In genomic region chr12:25995906-25996305, GRCh38 we compare ENCODE assay signal across 21 cellular contexts. TPM values are rescaled to one million over a fixed set of nuclear protein-coding genes. Genes with fewer than 3 reads are reported as not detected.
DNase-seq lines count a peak whose midpoint lies in the region; ATAC-seq and TF ChIP-seq lines count a peak whose summit lies in the region.
"Had no signal": no experiment of that assay in that cellular context is flagged by ENCODE, and none has a peak within 500 bp of the region (broad histone marks: within the 10 kb centered on the region; RNA-seq: fewer than 3 reads in every experiment).

No MANE protein-coding gene starts in this region.

- no peak for TF ChIP-seq POLR2A in gastrocnemius medialis (IDR thresholded peaks at IDR 0.05)

- peaks cover 9% of the 10 kb centered on the region for H3K79me1 ChIP-seq in mesenchymal stem cell (replicated peaks; ENCODE audit: low read length, poor library complexity, severe bottlenecking)

- H3K14ac ChIP-seq in mesenchymal stem cell (ENCODE audit: low read length in 2 of 2) = no peak overlapping the region

- ATAC-seq in aorta (ENCODE audit: low FRiP score) = no peak
- ATAC-seq in gastrocnemius medialis = no peak
- ATAC-seq in HG03457 (IDR thresholded peaks at IDR 0.05; ENCODE audit: unreplicated experiment) = no peak
- ATAC-seq: activated CD8-positive, alpha-beta memory T cell treated with anti-CD3 and anti-CD28 coated beads, Interleukin-2, amount 10 ng/mL, durations not matched to agents 7 days and 5 days had no signal

- no peak overlapping the region for H3K4me2 ChIP-seq in mesenchymal stem cell (ENCODE audit: low read length, poor library complexity, severe bottlenecking)
- H3K4me2 ChIP-seq: hepatocyte had no signal

- no peak overlapping the region for H2AK5ac ChIP-seq in mesenchymal stem cell (ENCODE audit: low read length, severe bottlenecking)

- H3K27me3 ChIP-seq in HUES64 (ENCODE audit: insufficient read depth, low read length) (no peaks in the 10 kb centered on the region), mesenchymal stem cell (ENCODE audit: control insufficient read depth in 1 of 2, insufficient read depth in 1 of 2, low read length in 2 of 2) (no peaks in the 10 kb centered on the region), aorta (ENCODE audit: control insufficient read depth in 1 of 2, insufficient read depth in 2 of 2, low read length in 1 of 2) (no peaks in the 10 kb centered on the region), gastrocnemius medialis (no peaks in the 10 kb centered on the region)
- H3K27me3 ChIP-seq: esophagus squamous epithelium, hepatocyte, thyroid gland had no signal

- H3K23ac ChIP-seq in mesenchymal stem cell (ENCODE audit: low read length in 2 of 2) = no peak overlapping the region

- H3K9me3 ChIP-seq in HUES64 (ENCODE audit: insufficient read depth, low read depth, low read length) (no peaks in the 10 kb centered on the region), mesenchymal stem cell (ENCODE audit: control insufficient read depth, low read length) (no peaks in the 10 kb centered on the region), aorta (ENCODE audit: control insufficient read depth, low read length) (no peaks in the 10 kb centered on the region), gastrocnemius medialis (no peaks in the 10 kb centered on the region)
- H3K9me3 ChIP-seq: esophagus squamous epithelium, thyroid gland had no signal

- no peak overlapping the region for H2BK12ac ChIP-seq in mesenchymal stem cell (ENCODE audit: low read length in 2 of 2)

- peak; percentile 62 for DNase-seq in astrocyte of the hippocampus (ENCODE audit: low read depth, low spot score)
- DNase-seq in mesenchymal stem cell = peak; percentile 22
- no peak for DNase-seq in aorta
- DNase-seq in dermis blood vessel endothelial cell = no peak
- DNase-seq in gastrocnemius medialis = no peak
- DNase-seq: activated CD4-positive, CD25-positive, alpha-beta regulatory T cell; activated CD8-positive, alpha-beta memory T cell treated with anti-CD3 and anti-CD28 coated beads, Interleukin-2, amount 10 ng/mL, durations not matched to agents 7 days and 5 days; activated gamma-delta T cell treated with Interleukin-2 at 50 U/mL for 16 hours; DMS79; esophagus squamous epithelium; KBM-7; NCI-H1092 treated with DMSO at 0.1 percent for 48 hours; NCI-H2107; NCI-H69; nucleus accumbens; thyroid gland had no signal

- H3K9ac ChIP-seq in HUES64 (ENCODE audit: low read depth, low read length) (no peak overlapping the region), mesenchymal stem cell (ENCODE audit: low read length) (peak overlapping the region; percentile 87)

- H2BK15ac ChIP-seq in mesenchymal stem cell (ENCODE audit: low read depth, poor library complexity, severe bottlenecking) = no peak overlapping the region

- no peak overlapping the region for H2AFZ ChIP-seq in mesenchymal stem cell (ENCODE audit: low read depth, low read length)
- H2AFZ ChIP-seq: hepatocyte had no signal

- H3K27ac ChIP-seq in HUES64 (ENCODE audit: low read depth, low read length) (peak overlapping the region; percentile 74), mesenchymal stem cell (ENCODE audit: low read length, poor library complexity, severe bottlenecking) (no peak overlapping the region), aorta (ENCODE audit: low read depth in 1 of 2, low read length in 2 of 2) (peak overlapping the region; percentile 9 to 10), gastrocnemius medialis (no peak overlapping the region)
- H3K27ac ChIP-seq: C4-2B, hepatocyte, thyroid gland had no signal

- no peak overlapping the region for H2BK120ac ChIP-seq in mesenchymal stem cell (ENCODE audit: low read depth, low read length)

- in situ Hi-C loops in gastrocnemius medialis (cut with MboI; ENCODE audit: low sequenced_read_pairs in 4 of 4) = no loop called here

- WGBS in HUES64 = 88% methylated on average over 1 of the region's 2 CpGs
- no CpG with 5 or more reads among the region's 2 CpGs for WGBS in mesenchymal stem cell
- WGBS in aorta, 2 donors = 36 to 60% methylated on average over 2 of the region's 2 CpGs

- intact Hi-C loops in aorta (cut with DNase I) (no loop called here), gastrocnemius medialis (cut with DNase I; ENCODE audit: low total_unique reads) (no loop called here)

- no peak overlapping the region for H4K91ac ChIP-seq in mesenchymal stem cell (ENCODE audit: low read length)

- H3K4me3 ChIP-seq in HUES64 (ENCODE audit: low read length) (no peak overlapping the region), mesenchymal stem cell (ENCODE audit: insufficient read depth in 1 of 2, low read depth in 1 of 2, low read length in 2 of 2) (no peak overlapping the region), aorta (ENCODE audit: low read length in 2 of 2) (no peak overlapping the region), gastrocnemius medialis (no peak overlapping the region)
- H3K4me3 ChIP-seq: esophagus squamous epithelium, hepatocyte, skin epidermis, thyroid gland had no signal

- H3K4me1 ChIP-seq in HUES64 (ENCODE audit: insufficient read depth, low read length) (peaks cover 73% of the 10 kb centered on the region), mesenchymal stem cell (ENCODE audit: control insufficient read depth, insufficient read depth, low read depth, low read length) (peaks cover 8% of the 10 kb centered on the region), aorta (ENCODE audit: control insufficient read depth in 1 of 2, insufficient read depth in 2 of 2, low read length in 2 of 2) (peaks cover 2 to 3% of the 10 kb centered on the region in 2 donors), gastrocnemius medialis (peaks cover 57 to 59% of the 10 kb centered on the region in 2 donors)

- H3K18ac ChIP-seq in mesenchymal stem cell (ENCODE audit: low read depth in 1 of 2, low read length in 2 of 2) = no peak overlapping the region

- H4K8ac ChIP-seq in mesenchymal stem cell (ENCODE audit: low read length) = no peak overlapping the region

- no peak overlapping the region for H3K4ac ChIP-seq in mesenchymal stem cell (ENCODE audit: low read depth in 1 of 2, low read length in 2 of 2)

- no peaks in the 10 kb centered on the region for H3K36me3 ChIP-seq in HUES64 (ENCODE audit: insufficient read depth, low read length)
- H3K36me3 ChIP-seq in mesenchymal stem cell (ENCODE audit: control insufficient read depth in 1 of 2, insufficient read depth in 2 of 2, low read depth in 1 of 2, low read length in 2 of 2) = peaks cover 0 to 45% of the 10 kb centered on the region in 2 experiments
- no peaks in the 10 kb centered on the region for H3K36me3 ChIP-seq in aorta (ENCODE audit: control insufficient read depth in 1 of 2, insufficient read depth in 2 of 2, low read length in 1 of 2)
- H3K36me3 ChIP-seq in gastrocnemius medialis = no peaks in the 10 kb centered on the region
- H3K36me3 ChIP-seq: esophagus squamous epithelium, thyroid gland had no signal

- TF ChIP-seq CTCF in gastrocnemius medialis (IDR thresholded peaks at IDR 0.05 in 4 of 5, conservative IDR thresholded peaks at IDR 0.05 in 1 of 5) = no peak

- no peak overlapping the region for H2BK5ac ChIP-seq in mesenchymal stem cell (ENCODE audit: low read depth, low read length, poor library complexity, severe bottlenecking)

RNA-seq across cellular contexts. Expression of gene RASSF8, which starts 37.4 kb away (rescaled TPM):
- 16.3 TPM for polyA plus RNA-seq in HUES64 (2013, experiment 1 of 2)
- polyA plus RNA-seq in HUES64 (2013, experiment 2 of 2) = 19.5 TPM
- 21.5 TPM for polyA plus RNA-seq in mesenchymal stem cell (2013, experiment 1 of 2)
- 20.1 TPM for polyA plus RNA-seq in mesenchymal stem cell (2013, experiment 2 of 2)
- total RNA-seq in aorta (10 to 100 TPM; 80.9 to 86.7 TPM), dermis blood vessel endothelial cell (84.7 and 98.0 TPM in 2 replicates), gastrocnemius medialis (10 to 100 TPM; 23.6 to 36.8 (median 28.0) TPM)
- polyA plus RNA-seq in aorta = 10 to 100 TPM; 10.6 to 13.6 TPM

Comparison
In these comparisons a context has a peak if more than half of its experiments do, and no peak if none do; other contexts are left out.
1. H3K27ac ChIP-seq: peak in HUES64 (single experiment) and aorta (2 of 2); none in mesenchymal stem cell (single experiment) and gastrocnemius medialis (0 of 4).
2. DNase-seq: peak in astrocyte of the hippocampus (single experiment) and mesenchymal stem cell (single experiment); none in aorta (0 of 2), dermis blood vessel endothelial cell (single experiment) and gastrocnemius medialis (0 of 2).